2 cellular contexts compared by ENCODE assay signal in the genomic region with DNA sequence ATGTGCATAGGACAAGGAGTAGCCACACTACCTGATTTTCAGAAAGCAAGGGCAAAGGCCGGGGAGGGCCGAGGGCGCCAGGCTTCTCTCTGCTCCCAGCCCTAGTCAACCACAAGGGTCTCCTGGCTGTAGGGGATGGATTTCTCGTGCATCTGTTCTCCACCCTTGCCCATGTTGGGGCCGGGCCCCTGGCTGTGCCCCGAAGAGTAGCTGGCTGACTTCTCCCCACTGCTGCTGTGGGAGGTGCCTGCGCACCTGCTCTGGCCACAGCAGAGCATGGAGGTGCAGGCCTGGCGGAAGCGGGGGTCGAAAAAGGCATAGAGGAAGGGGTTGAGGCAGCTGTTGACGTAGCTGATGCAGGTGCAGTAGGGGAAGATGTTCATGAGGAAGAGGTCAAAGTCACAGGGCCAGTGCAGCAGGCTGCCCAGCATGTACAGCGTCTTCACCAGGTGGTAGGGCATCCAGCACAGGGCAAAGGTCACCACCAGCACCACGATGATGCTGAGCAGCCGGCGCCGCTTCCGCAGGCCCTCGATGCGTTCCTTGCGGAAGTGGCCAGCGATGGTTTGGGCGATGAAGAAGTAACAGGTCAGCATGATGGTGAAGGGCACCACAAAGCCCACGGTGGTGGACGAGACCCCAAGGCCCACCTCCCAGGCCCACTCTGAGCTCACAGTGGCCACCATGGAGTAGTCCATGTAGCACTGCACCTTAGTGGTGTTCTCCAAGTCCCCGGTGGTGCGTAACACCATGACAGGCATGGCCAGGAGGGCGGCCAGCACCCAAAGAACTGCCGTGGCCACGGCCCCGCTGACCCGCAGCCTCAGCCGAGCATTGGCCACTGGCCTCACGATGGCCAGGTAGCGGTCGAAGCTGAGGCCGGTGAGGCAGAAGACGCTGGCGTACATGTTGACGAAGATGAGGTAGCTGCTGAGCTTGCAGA.
TF ChIP-seq lines count a peak whose summit lies in the region.

No MANE protein-coding gene starts in this region.

TF ChIP-seq in IMR-90, 13 proteins besides CTCF, POLR2A, EP300 and RAD21:
- TF ChIP-seq, protein P1, sequence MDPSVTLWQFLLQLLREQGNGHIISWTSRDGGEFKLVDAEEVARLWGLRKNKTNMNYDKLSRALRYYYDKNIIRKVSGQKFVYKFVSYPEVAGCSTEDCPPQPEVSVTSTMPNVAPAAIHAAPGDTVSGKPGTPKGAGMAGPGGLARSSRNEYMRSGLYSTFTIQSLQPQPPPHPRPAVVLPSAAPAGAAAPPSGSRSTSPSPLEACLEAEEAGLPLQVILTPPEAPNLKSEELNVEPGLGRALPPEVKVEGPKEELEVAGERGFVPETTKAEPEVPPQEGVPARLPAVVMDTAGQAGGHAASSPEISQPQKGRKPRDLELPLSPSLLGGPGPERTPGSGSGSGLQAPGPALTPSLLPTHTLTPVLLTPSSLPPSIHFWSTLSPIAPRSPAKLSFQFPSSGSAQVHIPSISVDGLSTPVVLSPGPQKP (IDR thresholded peaks at IDR 0.05; ENCODE audit: borderline replicate concordance, low read depth, low read length) = no peak
- TF ChIP-seq MAZ (IDR thresholded peaks at IDR 0.05; ENCODE audit: borderline replicate concordance, low read depth, low read length) (no peak), CEBPB (IDR thresholded peaks at IDR 0.05; ENCODE audit: low read depth, low read length) (no peak), MXI1 (IDR thresholded peaks at IDR 0.05; ENCODE audit: borderline replicate concordance, low read depth, low read length) (no peak), RFX5 (IDR thresholded peaks at IDR 0.05; ENCODE audit: low read depth, low read length) (no peak), SMC3 (IDR thresholded peaks at IDR 0.05; ENCODE audit: low read depth, low read length) (no peak)

TF ChIP-seq in H1, 55 proteins besides CTCF, POLR2A, EP300 and RAD21:
- TF ChIP-seq YY1 (IDR thresholded peaks at IDR 0.05; ENCODE audit: low read depth, low read length) = no peak
- no peak for TF ChIP-seq SAP30 (IDR thresholded peaks at IDR 0.05; ENCODE audit: insufficient read depth, insufficient replicate concordance, low read length)
- TF ChIP-seq HDAC2 (IDR thresholded peaks at IDR 0.05; ENCODE audit: borderline replicate concordance in 1 of 2, low read depth in 2 of 2, low read length in 2 of 2) = no peak
- TF ChIP-seq RXRA (IDR thresholded peaks at IDR 0.05; ENCODE audit: insufficient read depth, low read depth, low read length) = no peak
- TF ChIP-seq SP2 (IDR thresholded peaks at IDR 0.05; ENCODE audit: low read length) = no peak
- TF ChIP-seq POLR2AphosphoS5 (IDR thresholded peaks at IDR 0.05; ENCODE audit: low read depth, low read length) = no peak
